In genomic region chr20:20489054-20489453, GRCh38 we compare ENCODE assay signal across 12 cellular contexts.
A peak's percentile ranks its signal among the peaks of the same experiment; 100 is the strongest.
DNase-seq lines count a peak whose midpoint lies in the region; ATAC-seq and TF ChIP-seq lines count a peak whose summit lies in the region.
"Had no signal": no experiment of that assay in that cellular context is flagged by ENCODE, and none has a peak within 500 bp of the region (broad histone marks: within the 10 kb centered on the region; RNA-seq: fewer than 3 reads in every experiment).

No MANE protein-coding gene starts in this region.

- peaks cover 12% of the 10 kb centered on the region for H3K4me1 ChIP-seq in foreskin keratinocyte
- H3K4me1 ChIP-seq in uterus: no peaks in the 10 kb centered on the region
- H3K4me1 ChIP-seq: psoas muscle had no signal

- no peak overlapping the region for H3K27ac ChIP-seq in foreskin keratinocyte
- H3K27ac ChIP-seq in uterus: no peak overlapping the region
- H3K27ac ChIP-seq: 22Rv1, psoas muscle had no signal

- intact Hi-C loops in uterus (cut with DNase I; ENCODE audit: low total_unique reads): no loop called here

- H3K27me3 ChIP-seq in foreskin keratinocyte (no peaks in the 10 kb centered on the region), uterus (no peaks in the 10 kb centered on the region)

- TF ChIP-seq CTCF in foreskin keratinocyte (conservative IDR thresholded peaks at IDR 0.05) (no peak), uterus (IDR thresholded peaks at IDR 0.05) (no peak)

- H3K36me3 ChIP-seq in uterus: no peaks in the 10 kb centered on the region

- no peaks in the 10 kb centered on the region for H3K9me3 ChIP-seq in uterus
- H3K9me3 ChIP-seq: psoas muscle had no signal

- DNase-seq in NCI-H2171 treated with DMSO at 0.1 percent for 48 hours (lab: John Stamatoyannopoulos, UW) (peak; percentile 40), NCI-H2171 (lab: John Stamatoyannopoulos, UW) (no peak), foreskin keratinocyte (peak in 1 of 2 donors; percentile 36), COR-L47 (lab: John Stamatoyannopoulos, UW) (no peak), DMS79 treated with DMSO at 0.1 percent for 48 hours (lab: John Stamatoyannopoulos, UW) (no peak), uterus (no peak)
- DNase-seq: activated CD8-positive, alpha-beta memory T cell treated with anti-CD3 and anti-CD28 coated beads, Interleukin-2, amount 50 U/mL, for 48 hours; psoas muscle had no signal

- no peak for TF ChIP-seq POLR2A in uterus (IDR thresholded peaks at IDR 0.05)

- H3K4me3 ChIP-seq in uterus: no peak overlapping the region
- H3K4me3 ChIP-seq: psoas muscle had no signal

- ATAC-seq in GM21526 (IDR thresholded peaks at IDR 0.05; ENCODE audit: low FRiP score, unreplicated experiment) (peak; percentile 90), HG03159 (IDR thresholded peaks at IDR 0.05; ENCODE audit: unreplicated experiment) (peak; percentile 88), foreskin keratinocyte (peak; percentile 65)
- ATAC-seq: psoas muscle, Right ventricle myocardium inferior had no signal
